16 cellular contexts compared by ENCODE assay signal in genomic region chr18:48679236-48679635, GRCh38.
DNase-seq lines count a peak whose midpoint lies in the region; ATAC-seq and TF ChIP-seq lines count a peak whose summit lies in the region.
"Had no signal": no experiment of that assay in that cellular context is flagged by ENCODE, and none has a peak within 500 bp of the region (broad histone marks: within the 10 kb centered on the region; RNA-seq: fewer than 3 reads in every experiment).

No MANE protein-coding gene starts in this region.

- no peak for TF ChIP-seq POLR2A in uterus (IDR thresholded peaks at IDR 0.05)

- H3K4me1 ChIP-seq in DND-41 (ENCODE audit: insufficient read depth, low read length) (peaks cover 36% of the 10 kb centered on the region), adipocyte (ENCODE audit: control insufficient read depth, insufficient read depth, low read length) (peaks cover 24% of the 10 kb centered on the region), uterus (peaks cover 3% of the 10 kb centered on the region in 2 donors)

- H2AFZ ChIP-seq in DND-41 (ENCODE audit: low read depth, low read length): no peak overlapping the region

- no peaks in the 10 kb centered on the region for H3K9me3 ChIP-seq in DND-41 (ENCODE audit: insufficient read depth, low read length, severe bottlenecking)
- H3K9me3 ChIP-seq in adipocyte (ENCODE audit: control insufficient read depth, low read length): no peaks in the 10 kb centered on the region
- H3K9me3 ChIP-seq in uterus: no peaks in the 10 kb centered on the region
- H3K9me3 ChIP-seq: BE2C, gastroesophageal sphincter, suprapubic skin had no signal

- no peak overlapping the region for H3K4me2 ChIP-seq in DND-41 (ENCODE audit: insufficient read depth, low read length)

- H3K4me3 ChIP-seq in DND-41 (ENCODE audit: low read depth in 1 of 2, low read length in 2 of 2) (no peak overlapping the region), adipocyte (ENCODE audit: low read length) (no peak overlapping the region), uterus (no peak overlapping the region)
- H3K4me3 ChIP-seq: gastroesophageal sphincter, lung, suprapubic skin had no signal

- TF ChIP-seq CTCF in DND-41 (IDR thresholded peaks at IDR 0.05; ENCODE audit: borderline replicate concordance, extremely low read depth, low read length, poor library complexity, severe bottlenecking) (peak; percentile 28), osteocyte (IDR thresholded peaks at IDR 0.05) (no peak), uterus (IDR thresholded peaks at IDR 0.05) (no peak)

- no peaks in the 10 kb centered on the region for H3K79me2 ChIP-seq in DND-41 (ENCODE audit: insufficient read depth, low read length)

- H3K9me3 Mint-ChIP-seq in osteocyte (ENCODE audit: unreplicated experiment): no peaks in the 10 kb centered on the region
- H3K9me3 Mint-ChIP-seq: T-helper 1 cell treated with Interleukin-12 subunit alpha and Interleukin-12 subunit beta and Interleukin-4 antibody, amounts not matched to agents 30 μg/mL and 1 μg/mL, for 36 hours had no signal

- H3K36me3 ChIP-seq in DND-41 (ENCODE audit: insufficient read depth, low read length): no peaks in the 10 kb centered on the region
- H3K36me3 ChIP-seq in adipocyte (ENCODE audit: control insufficient read depth, insufficient read depth, low read length, severe bottlenecking): peaks cover 14% of the 10 kb centered on the region
- no peaks in the 10 kb centered on the region for H3K36me3 ChIP-seq in uterus
- H3K36me3 ChIP-seq: BE2C, suprapubic skin had no signal

- H3K27me3 ChIP-seq in DND-41 (ENCODE audit: insufficient read depth, low read length, poor library complexity) (no peaks in the 10 kb centered on the region), adipocyte (replicated peaks; ENCODE audit: control insufficient read depth, insufficient read depth, low read length) (no peaks in the 10 kb centered on the region), uterus (no peaks in the 10 kb centered on the region)
- H3K27me3 ChIP-seq: BE2C, gastroesophageal sphincter, suprapubic skin had no signal

- H3K27me3 Mint-ChIP-seq in osteocyte (ENCODE audit: unreplicated experiment): no peaks in the 10 kb centered on the region

- peaks cover 23% of the 10 kb centered on the region for H3K4me1 Mint-ChIP-seq in osteocyte (ENCODE audit: unreplicated experiment)

- 0 out of 3 replicates have a peak, but pooled peaks have one; percentile 17 for ATAC-seq in DND-41 (ENCODE audit: insufficient read depth, low read depth)
- ATAC-seq: activated CD4-positive, CD25-positive, alpha-beta regulatory T cell treated with anti-CD3 and anti-CD28 coated beads, Interleukin-2, amount 50 U/mL, for 24 hours; gastroesophageal sphincter had no signal

- H3K27ac ChIP-seq in DND-41 (ENCODE audit: low read length) (peak overlapping the region; percentile 24; the same call in 1 of the 2 replicates), uterus (peak overlapping the region in 1 of 2 donors; percentile 57)

- no peaks in the 10 kb centered on the region for H4K20me1 ChIP-seq in DND-41 (ENCODE audit: insufficient read depth, low read length)

- no peak overlapping the region for H3K9ac ChIP-seq in DND-41 (ENCODE audit: low read depth, low read length)
- no peak overlapping the region for H3K9ac ChIP-seq in adipocyte (ENCODE audit: low read length)

- H3K27ac Mint-ChIP-seq in osteocyte (ENCODE audit: unreplicated experiment): peak overlapping the region; percentile 56
- H3K27ac Mint-ChIP-seq: T-helper 1 cell treated with Interleukin-12 subunit alpha and Interleukin-12 subunit beta and Interleukin-4 antibody, amounts not matched to agents 30 μg/mL and 1 μg/mL, for 36 hours had no signal

- peaks cover 8% of the 10 kb centered on the region for H3K36me3 Mint-ChIP-seq in osteocyte (ENCODE audit: unreplicated experiment)

- H3K4me3 Mint-ChIP-seq in osteocyte (ENCODE audit: unreplicated experiment): no peak overlapping the region
- H3K4me3 Mint-ChIP-seq: T-helper 1 cell treated with Interleukin-12 subunit alpha and Interleukin-12 subunit beta and Interleukin-4 antibody, amounts not matched to agents 30 μg/mL and 1 μg/mL, for 36 hours had no signal

- DNase-seq in DND-41 (peak; percentile 28), Kasumi-1 (lab: John Stamatoyannopoulos, UW) (peak; percentile 46 to 57), adipocyte (ENCODE audit: low read depth) (peak; percentile 53), osteocyte (ENCODE audit: extremely low spot score, unreplicated experiment) (no peak), uterus (no peak), DMS53 (lab: John Stamatoyannopoulos, UW) (no peak)
- no peak for DNase-seq in stimulated activated naive CD4-positive, alpha-beta T cell treated with Interleukin-2 at 50 U/mL for 16 hours (lab: John Stamatoyannopoulos, UW)
- DNase-seq: activated effector memory CD4-positive, alpha-beta T cell treated with anti-CD3 and anti-CD28 coated beads, Interleukin-2, amount 50 U/mL, for 16 hours; amygdala; BE2C; NCI-H1417 had no signal

- intact Hi-C loops in uterus (cut with DNase I; ENCODE audit: low total_unique reads): no loop called here

Comparison
In these comparisons a context has a peak if more than half of its experiments do, and no peak if none do; other contexts are left out.
1. DNase-seq: peak in DND-41 (single experiment), Kasumi-1 (2 of 2) and adipocyte (single experiment); none in osteocyte (single experiment), stimulated activated naive CD4-positive, alpha-beta T cell treated with Interleukin-2 at 50 U/mL for 16 hours (single experiment), uterus (0 of 2) and DMS53 (single experiment).